In the genomic region with DNA sequence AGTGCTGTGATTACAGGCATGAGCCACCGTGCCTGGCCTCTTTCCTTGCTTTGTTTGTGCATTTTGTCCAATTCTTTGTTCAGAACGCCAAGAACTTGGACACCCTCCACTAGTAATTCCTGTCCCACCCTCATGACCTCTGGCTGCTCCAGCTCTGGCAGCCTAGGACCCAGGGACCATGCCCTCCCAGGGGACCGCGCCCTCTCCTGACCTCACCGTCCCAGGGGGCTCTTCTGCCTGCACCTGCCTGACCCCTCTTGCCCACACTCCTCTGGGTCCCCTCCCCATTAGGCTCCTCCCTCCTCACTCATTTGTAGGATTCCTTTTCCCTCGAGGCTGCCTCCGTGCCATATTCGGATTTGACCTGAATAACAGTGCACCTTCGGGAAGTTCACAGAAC, we compare ENCODE assay signal across 20 cellular contexts. TPM values are rescaled to one million over a fixed set of nuclear protein-coding genes. Genes with fewer than 3 reads are reported as not detected.
A peak's percentile ranks its signal among the peaks of the same experiment; 100 is the strongest.
DNase-seq lines count a peak whose midpoint lies in the region; ATAC-seq and TF ChIP-seq lines count a peak whose summit lies in the region.
"Had no signal": no experiment of that assay in that cellular context is flagged by ENCODE, and none has a peak within 500 bp of the region (broad histone marks: within the 10 kb centered on the region; RNA-seq: fewer than 3 reads in every experiment).

No MANE protein-coding gene starts in this region.

- H3K4me3 ChIP-seq in left ventricle myocardium inferior: no peak overlapping the region
- H3K4me3 ChIP-seq in Panc1 (ENCODE audit: low read depth in 2 of 2, low read length in 2 of 2): no peak overlapping the region
- H3K4me3 ChIP-seq in psoas muscle: no peak overlapping the region
- no peak overlapping the region for H3K4me3 ChIP-seq in stomach
- H3K4me3 ChIP-seq in foreskin fibroblast (ENCODE audit: low read depth in 1 of 2, low read length in 2 of 2): no peak overlapping the region
- H3K4me3 ChIP-seq: GM12878 had no signal

- H3K27me3 ChIP-seq in left ventricle myocardium inferior (ENCODE audit: low read depth) (no peaks in the 10 kb centered on the region), Panc1 (ENCODE audit: control insufficient read depth, insufficient read depth, low read length) (no peaks in the 10 kb centered on the region), psoas muscle (ENCODE audit: insufficient read depth in 3 of 3, low read length in 2 of 3) (no peaks in the 10 kb centered on the region), stomach (no peaks in the 10 kb centered on the region)
- H3K27me3 ChIP-seq: BE2C had no signal

- 42 to 65% (median 44%) methylated on average over 9 of the region's 9 CpGs for WGBS in psoas muscle, 3 donors
- WGBS in stomach, 5 donors: 81 to 84% (median 82%) methylated on average over 9 of the region's 9 CpGs

- H3K4me1 ChIP-seq in left ventricle myocardium inferior (peaks cover 21% of the 10 kb centered on the region), Panc1 (ENCODE audit: control insufficient read depth, insufficient read depth, low read length) (no peaks in the 10 kb centered on the region), psoas muscle (peaks cover 80% of the 10 kb centered on the region), stomach (no peaks in the 10 kb centered on the region)
- H3K4me1 ChIP-seq: BE2C had no signal

- no peak for ATAC-seq in left ventricle myocardium superior
- ATAC-seq in Panc1: 0 out of 2 replicates have a peak, but pooled peaks have one; percentile 21
- peak in 1 of 4 donors; percentile 3 for ATAC-seq in psoas muscle
- ATAC-seq: GM12878 had no signal

- TF ChIP-seq EP300 in stomach (IDR thresholded peaks at IDR 0.05): no peak

- no peak for TF ChIP-seq CTCF in left ventricle myocardium inferior (IDR thresholded peaks at IDR 0.05; ENCODE audit: borderline replicate concordance)
- no peak for TF ChIP-seq CTCF in Panc1 (IDR thresholded peaks at IDR 0.05)
- no peak for TF ChIP-seq CTCF in psoas muscle (IDR thresholded peaks at IDR 0.05)
- TF ChIP-seq CTCF in stomach (IDR thresholded peaks at IDR 0.05): no peak
- no peak for TF ChIP-seq CTCF in foreskin fibroblast (IDR thresholded peaks at IDR 0.05; ENCODE audit: low read depth, low read length)

- H3K36me3 ChIP-seq in left ventricle myocardium inferior (peaks cover 90% of the 10 kb centered on the region), Panc1 (ENCODE audit: control insufficient read depth, insufficient read depth, low read length) (no peaks in the 10 kb centered on the region), psoas muscle (ENCODE audit: insufficient read depth in 1 of 2, low read depth in 1 of 2) (peaks cover 0 to 41% of the 10 kb centered on the region in 2 donors), stomach (peaks cover 0 to 49% (median 38%) of the 10 kb centered on the region in 4 donors)
- H3K36me3 ChIP-seq: BE2C had no signal

- peak overlapping the region; percentile 21 for H3K27ac ChIP-seq in left ventricle myocardium inferior (replicated peaks)
- H3K27ac ChIP-seq in Panc1 (ENCODE audit: low read length): no peak overlapping the region
- H3K27ac ChIP-seq in psoas muscle: peak overlapping the region; percentile 98
- no peak overlapping the region for H3K27ac ChIP-seq in stomach

- no TSS peak for BruUV-seq in Panc1 (replicated peaks; lab: Mats Ljungman, UMichigan)

- intact Hi-C loops in left ventricle myocardium inferior (cut with micrococcal nuclease) (no loop called here), left ventricle myocardium superior (cut with micrococcal nuclease) (no loop called here), Panc1 (cut with micrococcal nuclease; ENCODE audit: unreplicated experiment) (no loop called here), psoas muscle (cut with DNase I) (loop anchor here (5.0 to 10.0 kb wide), 2 partner anchors 38 to 640 kb away; no protein-coding TSS in a partner anchor), stomach (cut with DNase I; ENCODE audit: low total_unique reads) (no loop called here)

- CTCF ChIA-PET in Panc1 (lab: Charles Lee): no interaction called here

- in situ Hi-C loops in Panc1 (cut with HindIII; ENCODE audit: low pct_unique_long_range_greater_than_20kb, low sequenced_read_pairs): no loop called here

- H3K9me3 ChIP-seq in left ventricle myocardium inferior (replicated peaks) (no peaks in the 10 kb centered on the region), Panc1 (ENCODE audit: control insufficient read depth, insufficient read depth, low read depth, low read length) (no peaks in the 10 kb centered on the region), psoas muscle (no peaks in the 10 kb centered on the region), stomach (no peaks in the 10 kb centered on the region)
- H3K9me3 ChIP-seq: BE2C had no signal

- DNase-seq in left ventricle myocardium inferior: no peak
- DNase-seq in left ventricle myocardium superior: no peak
- no peak for DNase-seq in Panc1 (ENCODE audit: low read depth, low spot score)
- peak in 1 of 2 donors; percentile 51 for DNase-seq in psoas muscle
- no peak for DNase-seq in stomach
- DNase-seq in foreskin fibroblast: no peak
- DNase-seq: ACHN; BE2C; C1 segment of cervical spinal cord; CD8-positive, alpha-beta memory T cell; COR-L47; DMS 273 treated with DMSO at 0.1 percent for 48 hours; DMS53; DND-41; EL; GOT3; H9 had no signal

- POLR2A ChIA-PET in Panc1 (lab: Charles Lee): no interaction called here

- TF ChIP-seq POLR2A in stomach (IDR thresholded peaks at IDR 0.05): no peak

RNA-seq across cellular contexts. Expression of gene FSD2, which starts 41.1 kb away (rescaled TPM):
- 108 TPM for total RNA-seq in left ventricle myocardium inferior
- 150 TPM for total RNA-seq in left ventricle myocardium superior
- not detected for total RNA-seq in Panc1 (2021; ENCODE audit: unreplicated experiment)
- polyA plus RNA-seq in Panc1 (2012; ENCODE audit: insufficient read length): not detected
- 10 to 100 TPM; 10.3 to 65.3 (median 28.2) TPM for total RNA-seq in psoas muscle
- 10 to 100 TPM in 1 of 3 donors, 1 to 10 TPM in 1, under 1 TPM in 1; 0.51 to 32.2 (median 5.9) TPM for polyA plus RNA-seq in psoas muscle
- under 1 TPM in 1 of 5 donors, not detected in 4; under 0.01 TPM for total RNA-seq in stomach
- under 1 TPM in 1 of 3 donors, not detected in 2; 0.03 TPM for polyA plus RNA-seq in stomach
- total RNA-seq: CD4-positive, CD25-positive, alpha-beta regulatory T cell; CD8-positive, alpha-beta memory T cell; G401; H9 had no signal

RNA-seq across cellular contexts. Expression of gene WHAMM, which starts 44.7 kb away (rescaled TPM):
- total RNA-seq in left ventricle myocardium inferior (5.4 TPM), left ventricle myocardium superior (6.4 TPM), Panc1 (2021; ENCODE audit: unreplicated experiment) (8.8 TPM), psoas muscle (10 to 100 TPM; 14.7 to 30.8 (median 24.1) TPM), stomach (10 to 100 TPM in 2 of 5 donors, 1 to 10 TPM in 3; 6.2 to 44.6 (median 9.3) TPM)
- 4.0 TPM for polyA plus RNA-seq in Panc1 (2012; ENCODE audit: insufficient read length)
- polyA plus RNA-seq in psoas muscle (10 to 100 TPM in 2 of 3 donors, 1 to 10 TPM in 1; 9.9 to 25.8 (median 12.0) TPM), stomach (1 to 10 TPM; 3.6 to 4.1 (median 3.8) TPM)

RNA-seq across cellular contexts. Expression of gene AP3B2, which starts 55.1 kb away (rescaled TPM):
- total RNA-seq in left ventricle myocardium inferior: 0.80 TPM
- 0.84 TPM for total RNA-seq in left ventricle myocardium superior
- total RNA-seq in Panc1 (2021; ENCODE audit: unreplicated experiment): 0.95 TPM
- 1.1 TPM for polyA plus RNA-seq in Panc1 (2012; ENCODE audit: insufficient read length)
- total RNA-seq in psoas muscle: 1 to 10 TPM in 1 of 4 donors, under 1 TPM in 3; 0.13 to 2.0 (median 0.36) TPM
- polyA plus RNA-seq in psoas muscle: under 1 TPM in 2 of 3 donors, not detected in 1; 0.16 to 0.27 TPM
- total RNA-seq in stomach: 1 to 10 TPM in 3 of 5 donors, under 1 TPM in 1, not detected in 1; 0.29 to 8.0 (median 2.5) TPM
- 1 to 10 TPM; 1.4 to 2.6 (median 1.7) TPM for polyA plus RNA-seq in stomach
- total RNA-seq: GM12878 had no signal
- polyA plus RNA-seq: CD8-positive, alpha-beta memory T cell; GM12878 had no signal

Comparison
In these comparisons a context has a peak if more than half of its experiments do, and no peak if none do; other contexts are left out.
1. H3K27ac ChIP-seq: peak in left ventricle myocardium inferior (single experiment) and psoas muscle (single experiment); none in Panc1 (single experiment) and stomach (0 of 5).
2. RNA of gene FSD2, which starts 41.1 kb away (total RNA-seq): 150 TPM in left ventricle myocardium superior (single experiment), 108 TPM in left ventricle myocardium inferior (single experiment) and 10.3 to 65.3 TPM in psoas muscle; not detected in Panc1 (single experiment) and under 0.01 TPM in stomach; every median in the first group is over 10 times any median in the second.
3. intact Hi-C loops: an anchor here in psoas muscle (5.0 to 10.0 kb wide); none called in left ventricle myocardium inferior, left ventricle myocardium superior, Panc1 and stomach.